In genomic region chr14:21070083-21070609, GRCh38 we compare ENCODE assay signal across 8 cellular contexts. TPM values are rescaled to one million over a fixed set of nuclear protein-coding genes. Genes with fewer than 3 reads are reported as not detected.
DNase-seq lines count a peak whose midpoint lies in the region; ATAC-seq and TF ChIP-seq lines count a peak whose summit lies in the region.

TSS of gene ARHGEF40 (plus strand) at chr14:21070304. CDS start at chr14:21070397, 93 bp downstream.

- H3K4me1 ChIP-seq in SJCRH30 = peaks cover 5% of the 10 kb centered on the region; the same call in 1 of the 2 replicates

- TF ChIP-seq CTCF in AG09309 (IDR thresholded peaks at IDR 0.05; ENCODE audit: control insufficient read depth, insufficient read depth, low read depth, low read length, missing control alignments) (no peak), GM20000 (IDR thresholded peaks at IDR 0.05; ENCODE audit: extremely low read depth, missing control alignments) (no peak)

- no peaks in the 10 kb centered on the region for H3K27me3 ChIP-seq in SJCRH30

- peak within 1 kb of the TSS; percentile 93 for H3K27ac ChIP-seq in SJCRH30

- DNase-seq in AG09309 (ENCODE audit: low read depth) (no peak), GM20000 (ENCODE audit: low spot score) (peak; percentile 70), SJCRH30 (peak; percentile 53 to 70), dermis blood vessel endothelial cell (peak; percentile 10), left kidney (ENCODE audit: low read depth, low spot score) (peak; percentile 87)
- peak; percentile 49 for DNase-seq in stimulated activated CD8-positive, alpha-beta memory T cell treated with anti-CD3 and anti-CD28 coated beads, Interleukin-4, amount 100 ng/mL, for 48 hours

- H3K4me3 ChIP-seq in AG09309 (ENCODE audit: control insufficient read depth, low read depth, low read length) (peak within 1 kb of the TSS; percentile 96), SJCRH30 (peak within 1 kb of the TSS; percentile 85)

- H3K36me3 ChIP-seq in SJCRH30 = peaks cover 15% of the 10 kb centered on the region

- ATAC-seq in GM18870 (IDR thresholded peaks at IDR 0.05; ENCODE audit: unreplicated experiment) (no peak), HG03565 (IDR thresholded peaks at IDR 0.05; ENCODE audit: unreplicated experiment) (no peak)

- H3K9me3 ChIP-seq in SJCRH30 (replicated peaks) = no peaks in the 10 kb centered on the region

RNA-seq across cellular contexts. Expression of gene ARHGEF40, which starts in this region (rescaled TPM):
- 28.3 and 29.3 TPM in 2 replicates for total RNA-seq in SJCRH30 (2014; rRNA removed; shearing (Covaris generic))
- 6.2 and 7.3 TPM in 2 replicates for total RNA-seq in dermis blood vessel endothelial cell
